25 cellular contexts compared by ENCODE assay signal in the genomic region with DNA sequence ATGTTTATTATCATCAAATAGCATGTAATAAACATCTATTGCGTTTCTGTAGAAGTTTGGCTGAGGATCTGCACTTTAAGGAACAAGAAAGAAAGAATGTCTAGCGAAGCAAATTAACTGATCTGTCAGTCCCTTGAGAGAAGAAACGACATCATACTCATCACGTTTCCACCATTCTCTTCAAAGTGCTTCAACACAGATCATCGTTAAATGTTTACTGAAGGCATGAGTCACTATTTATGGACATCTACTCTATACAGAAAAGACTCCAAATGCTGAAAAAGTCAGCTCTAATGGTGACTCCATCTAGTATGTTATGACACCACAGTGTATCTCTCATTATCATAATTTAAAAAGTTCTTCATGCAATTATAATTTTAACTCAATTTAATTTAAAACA.
DNase-seq lines count a peak whose midpoint lies in the region; ATAC-seq and TF ChIP-seq lines count a peak whose summit lies in the region.
"Had no signal": no experiment of that assay in that cellular context is flagged by ENCODE, and none has a peak within 500 bp of the region (broad histone marks: within the 10 kb centered on the region; RNA-seq: fewer than 3 reads in every experiment).

No MANE protein-coding gene starts in this region.

- peak; percentile 6 for DNase-seq in NCI-H2029 (lab: John Stamatoyannopoulos, UW)
- DNase-seq in NCI-H2029 treated with DMSO at 0.1 percent for 48 hours (lab: John Stamatoyannopoulos, UW) = no peak
- peak; percentile 11 for DNase-seq in H4 (ENCODE audit: low spot score)
- DNase-seq in RWPE2 (ENCODE audit: low spot score) = no peak
- peak; percentile 0 for DNase-seq in mesenchymal stem cell
- DNase-seq in WERI-Rb-1 = no peak
- DNase-seq: 8988T; activated CD4-positive, alpha-beta memory T cell treated with anti-CD3 and anti-CD28 coated beads, Interleukin-2, amount 10 ng/mL, durations not matched to agents 7 days and 5 days; activated CD4-positive, alpha-beta T cell treated with anti-CD3 and anti-CD28 coated beads for 1 hour; activated CD8-positive, alpha-beta memory T cell treated with anti-CD3 and anti-CD28 coated beads, Interleukin-2, amount 50 U/mL, for 48 hours; activated naive CD4-positive, alpha-beta T cell treated with anti-CD3 and anti-CD28 coated beads, Interleukin-2, amount 10 ng/mL, durations not matched to agents 7 days and 5 days; brain microvascular endothelial cell; glutamatergic neuron; kidney; natural killer cell; NCI-H1417 treated with DMSO at 0.1 percent for 48 hours; NCI-H526; stimulated activated naive CD8-positive, alpha-beta T cell treated with anti-CD3 and anti-CD28 coated beads, Interleukin-15, Interleukin-2, amounts not matched to agents 100 U/mL and 50 U/mL, for 24 hours; uterus had no signal

- no peak overlapping the region for H4K8ac ChIP-seq in mesenchymal stem cell (ENCODE audit: low read length)

- H3K27ac ChIP-seq in RWPE2 (ENCODE audit: poor library complexity, severe bottlenecking) (no peak overlapping the region), mesenchymal stem cell (ENCODE audit: low read length, poor library complexity, severe bottlenecking) (no peak overlapping the region), WERI-Rb-1 (no peak overlapping the region)
- H3K27ac ChIP-seq: brain microvascular endothelial cell, skin epidermis, thoracic aorta, uterus had no signal

- H3K79me1 ChIP-seq in mesenchymal stem cell (replicated peaks; ENCODE audit: low read length, poor library complexity, severe bottlenecking) = no peaks in the 10 kb centered on the region

- H4K91ac ChIP-seq in mesenchymal stem cell (ENCODE audit: low read length) = no peak overlapping the region

- H2BK15ac ChIP-seq in mesenchymal stem cell (ENCODE audit: low read depth, poor library complexity, severe bottlenecking) = no peak overlapping the region

- H2BK12ac ChIP-seq in mesenchymal stem cell (ENCODE audit: low read length in 2 of 2) = no peak overlapping the region

- no peak overlapping the region for H3K18ac ChIP-seq in mesenchymal stem cell (ENCODE audit: low read depth in 1 of 2, low read length in 2 of 2)

- no peak overlapping the region for H3K14ac ChIP-seq in mesenchymal stem cell (ENCODE audit: low read length in 2 of 2)

- H3K36me3 ChIP-seq in RWPE2 (ENCODE audit: low read depth) (no peaks in the 10 kb centered on the region), mesenchymal stem cell (ENCODE audit: control insufficient read depth in 1 of 2, insufficient read depth in 2 of 2, low read depth in 1 of 2, low read length in 2 of 2) (no peaks in the 10 kb centered on the region), WERI-Rb-1 (no peaks in the 10 kb centered on the region)
- H3K36me3 ChIP-seq: brain microvascular endothelial cell, thoracic aorta, uterus had no signal

- H2AK5ac ChIP-seq in mesenchymal stem cell (ENCODE audit: low read length, severe bottlenecking) = no peak overlapping the region

- WGBS in mesenchymal stem cell = 13% methylated on average over 2 of the region's 5 CpGs

- H3K4me3 ChIP-seq in RWPE2 (ENCODE audit: severe bottlenecking) (no peak overlapping the region), mesenchymal stem cell (ENCODE audit: insufficient read depth in 1 of 2, low read depth in 1 of 2, low read length in 2 of 2) (no peak overlapping the region), WERI-Rb-1 (ENCODE audit: low read depth, low read length) (no peak overlapping the region)
- H3K4me3 ChIP-seq: GM12878, K562, skin epidermis, thoracic aorta, uterus had no signal

- H2BK120ac ChIP-seq in mesenchymal stem cell (ENCODE audit: low read depth, low read length) = no peak overlapping the region

- H2AFZ ChIP-seq in mesenchymal stem cell (ENCODE audit: low read depth, low read length) = no peak overlapping the region

- no peak overlapping the region for H3K9ac ChIP-seq in mesenchymal stem cell (ENCODE audit: low read length)

- H3K4ac ChIP-seq in mesenchymal stem cell (ENCODE audit: low read depth in 1 of 2, low read length in 2 of 2) = no peak overlapping the region

- H3K9me3 ChIP-seq in RWPE2 (ENCODE audit: severe bottlenecking) (no peaks in the 10 kb centered on the region), mesenchymal stem cell (ENCODE audit: control insufficient read depth, low read length) (no peaks in the 10 kb centered on the region), WERI-Rb-1 (ENCODE audit: severe bottlenecking) (no peaks in the 10 kb centered on the region)
- H3K9me3 ChIP-seq: thoracic aorta, uterus had no signal

- no peak overlapping the region for H3K23ac ChIP-seq in mesenchymal stem cell (ENCODE audit: low read length in 2 of 2)

- no peaks in the 10 kb centered on the region for H3K4me1 ChIP-seq in RWPE2 (ENCODE audit: insufficient read depth, poor library complexity, severe bottlenecking)
- H3K4me1 ChIP-seq in mesenchymal stem cell (ENCODE audit: control insufficient read depth, insufficient read depth, low read depth, low read length) = no peaks in the 10 kb centered on the region
- H3K4me1 ChIP-seq: uterus had no signal

- no peak overlapping the region for H3K4me2 ChIP-seq in mesenchymal stem cell (ENCODE audit: low read length, poor library complexity, severe bottlenecking)

- ATAC-seq in RWPE2 (ENCODE audit: low read depth) = peak; percentile 48; the same call in 2 of the 3 replicates
- no peak for ATAC-seq in GM18519 (IDR thresholded peaks at IDR 0.05; ENCODE audit: low FRiP score, unreplicated experiment)
- ATAC-seq in GM19463 (IDR thresholded peaks at IDR 0.05; ENCODE audit: unreplicated experiment) = no peak
- ATAC-seq: GM12878; K562; natural killer cell; stimulated activated naive CD8-positive, alpha-beta T cell treated with anti-CD3 and anti-CD28 coated beads, Interleukin-15, Interleukin-2, amounts not matched to agents 100 U/mL and 50 U/mL, for 24 hours had no signal

- no peak overlapping the region for H2BK5ac ChIP-seq in mesenchymal stem cell (ENCODE audit: low read depth, low read length, poor library complexity, severe bottlenecking)

- H3K27me3 ChIP-seq in RWPE2 (ENCODE audit: insufficient read depth, poor library complexity, severe bottlenecking) = no peaks in the 10 kb centered on the region
- H3K27me3 ChIP-seq in mesenchymal stem cell (ENCODE audit: control insufficient read depth in 1 of 2, insufficient read depth in 1 of 2, low read length in 2 of 2) = no peaks in the 10 kb centered on the region
- no peaks in the 10 kb centered on the region for H3K27me3 ChIP-seq in WERI-Rb-1 (ENCODE audit: insufficient read depth, low read depth, severe bottlenecking)
- H3K27me3 ChIP-seq: brain microvascular endothelial cell, uterus had no signal

- no peak for TF ChIP-seq CTCF in RWPE2 (IDR thresholded peaks at IDR 0.05; ENCODE audit: poor library complexity, severe bottlenecking)
- no peak for TF ChIP-seq CTCF in WERI-Rb-1 (IDR thresholded peaks at IDR 0.05; ENCODE audit: low read depth, low read length)

Comparison
In these comparisons a context has a peak if more than half of its experiments do, and no peak if none do; other contexts are left out.
1. DNase-seq: peak in NCI-H2029 (single experiment), H4 (single experiment) and mesenchymal stem cell (single experiment); none in NCI-H2029 treated with DMSO at 0.1 percent for 48 hours (single experiment), RWPE2 (single experiment) and WERI-Rb-1 (single experiment).